Comparison of ENCODE assay signal across 8 cellular contexts in the genomic region with DNA sequence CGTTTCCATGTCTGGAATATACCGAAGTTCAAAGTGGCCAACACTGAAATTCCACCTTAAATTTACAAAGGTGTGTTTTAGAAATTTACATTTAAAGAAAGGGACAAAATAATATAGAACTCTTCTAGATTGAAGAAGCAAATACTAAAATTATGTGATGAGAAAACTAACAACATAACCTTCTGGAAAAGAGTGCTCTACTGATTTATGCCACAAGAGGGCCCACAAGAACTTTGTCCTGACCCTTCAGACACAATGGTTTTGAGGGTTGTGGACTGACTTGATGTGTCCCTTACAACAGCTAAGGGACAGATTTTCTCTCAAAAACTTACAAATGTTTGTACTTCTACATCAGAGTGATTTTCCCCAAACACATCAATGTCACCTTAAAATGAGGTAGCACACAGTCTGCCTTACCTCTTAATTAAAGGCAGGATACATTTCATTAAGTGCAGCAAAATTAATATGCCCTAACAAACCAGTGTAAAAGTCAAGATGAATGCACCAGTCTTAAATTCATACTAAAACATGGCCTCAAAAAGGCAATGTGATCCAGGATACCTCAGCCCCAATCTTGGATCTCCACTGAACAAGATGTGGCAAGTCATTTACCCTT. TPM values are rescaled to one million over a fixed set of nuclear protein-coding genes. Genes with fewer than 3 reads are reported as not detected.
A peak's percentile ranks its signal among the peaks of the same experiment; 100 is the strongest.
DNase-seq lines count a peak whose midpoint lies in the region; ATAC-seq and TF ChIP-seq lines count a peak whose summit lies in the region.

No MANE protein-coding gene starts in this region.

- H3K36me3 ChIP-seq in adrenal gland (replicated peaks in 1 of 2): peaks cover 0 to 26% of the 10 kb centered on the region in 2 donors
- H3K36me3 ChIP-seq in sigmoid colon: peaks cover 3 to 67% (median 16%) of the 10 kb centered on the region in 4 donors

- H3K27me3 ChIP-seq in adrenal gland (no peaks in the 10 kb centered on the region), sigmoid colon (no peaks in the 10 kb centered on the region)

- WGBS in adrenal gland, 4 donors: 82 to 95% (median 87%) methylated on average over 2 of the region's 2 CpGs
- 90 to 94% methylated on average over 2 of the region's 2 CpGs for WGBS in sigmoid colon, 2 donors

- TF ChIP-seq CTCF in adrenal gland (IDR thresholded peaks at IDR 0.05): peak; percentile 78 to 87 (median 80)
- TF ChIP-seq CTCF in sigmoid colon (IDR thresholded peaks at IDR 0.05): peak; percentile 23 to 70 (median 60)

- H3K4me1 ChIP-seq in adrenal gland (replicated peaks in 1 of 2) (no peaks in the 10 kb centered on the region), sigmoid colon (no peaks in the 10 kb centered on the region)

- peak; percentile 74 for ATAC-seq in GM19372 (IDR thresholded peaks at IDR 0.05; ENCODE audit: low read depth, unreplicated experiment)
- ATAC-seq in left ventricle myocardium superior: peak; percentile 84
- ATAC-seq in GM21360 (IDR thresholded peaks at IDR 0.05; ENCODE audit: unreplicated experiment): no peak

- no peak for TF ChIP-seq POLR2A in adrenal gland (IDR thresholded peaks at IDR 0.05)
- TF ChIP-seq POLR2A in sigmoid colon (IDR thresholded peaks at IDR 0.05): no peak

- intact Hi-C loops in adrenal gland (cut with DNase I) (loop anchor here (2.0 to 5.0 kb wide), 2 partner anchors 78 to 81 kb away; no protein-coding TSS in a partner anchor), left ventricle myocardium superior (cut with micrococcal nuclease) (loop anchor here (2.0 kb wide), 1 partner anchor 82 kb away; no protein-coding TSS in a partner anchor), sigmoid colon (cut with DNase I) (loop anchor here (1.0 to 5.0 kb wide), 2 partner anchors 36 to 80 kb away; a partner anchor contains a TSS)

- H3K9me3 ChIP-seq in adrenal gland (replicated peaks in 1 of 3): no peaks in the 10 kb centered on the region
- H3K9me3 ChIP-seq in sigmoid colon: no peaks in the 10 kb centered on the region

- DNase-seq in D341Med (ENCODE audit: low spot score): peak; percentile 53
- DNase-seq in HPDE6-E6E7 (ENCODE audit: extremely low spot score): peak; percentile 29
- DNase-seq in OCI-M1 (lab: John Stamatoyannopoulos, UW): peak; percentile 65
- peak; percentile 31 to 74 (median 63) for DNase-seq in adrenal gland
- DNase-seq in left ventricle myocardium superior: no peak
- DNase-seq in sigmoid colon: no peak

- H3K4me3 ChIP-seq in adrenal gland: no peak overlapping the region
- H3K4me3 ChIP-seq in sigmoid colon: no peak overlapping the region

- no peak for TF ChIP-seq EP300 in sigmoid colon (IDR thresholded peaks at IDR 0.05)

- H3K27ac ChIP-seq in adrenal gland: no peak overlapping the region
- no peak overlapping the region for H3K27ac ChIP-seq in sigmoid colon

RNA-seq across cellular contexts. Expression of a gene that starts 36.2 kb away (rescaled TPM):
- 10 to 100 TPM; 15.3 to 89.6 (median 21.3) TPM for total RNA-seq in adrenal gland
- 10 to 100 TPM in 1 of 3 donors, 1 to 10 TPM in 2; 3.6 to 50.2 (median 4.0) TPM for polyA plus RNA-seq in adrenal gland
- total RNA-seq in left ventricle myocardium superior: 5.2 TPM
- total RNA-seq in sigmoid colon: 10 to 100 TPM in 2 of 4 donors, 1 to 10 TPM in 2; 7.1 to 16.6 (median 10.4) TPM
- polyA plus RNA-seq in sigmoid colon: 10 to 100 TPM in 1 of 3 donors, 1 to 10 TPM in 2; 3.0 to 13.6 (median 5.5) TPM

Comparison
In these comparisons a context has a peak if more than half of its experiments do, and no peak if none do; other contexts are left out.
1. DNase-seq: peak in D341Med (single experiment), HPDE6-E6E7 (single experiment), OCI-M1 (single experiment) and adrenal gland (7 of 7); none in left ventricle myocardium superior (single experiment) and sigmoid colon (single experiment).